In genomic region chr1:174892016-174892415, GRCh38 we compare ENCODE assay signal across 13 cellular contexts.
"Had no signal": no experiment of that assay in that cellular context is flagged by ENCODE, and none has a peak within 500 bp of the region (broad histone marks: within the 10 kb centered on the region; RNA-seq: fewer than 3 reads in every experiment).

No MANE protein-coding gene starts in this region.

- H3K4me1 ChIP-seq: testis, tibial nerve, vagina had no signal

- H3K4me3 ChIP-seq: testis, tibial nerve, upper lobe of right lung, vagina had no signal

- FAIRE-seq: endometrium, frontal cortex had no signal

- H3K36me3 ChIP-seq: neutrophil, upper lobe of right lung, vagina had no signal

- H3K9me3 ChIP-seq: neutrophil, testis, tibial nerve, upper lobe of right lung, vagina had no signal

- ATAC-seq: esophagus mucosa; naive thymus-derived CD8-positive, alpha-beta T cell; stimulated activated memory B cell treated with anti-CD40 and anti-IgM and Interleukin-4, amounts not matched to agents 10 μg/mL and 1 μg/mL and 100 μg/mL, for 72 hours; upper lobe of right lung had no signal

- DNase-seq: effector memory CD4-positive, alpha-beta T cell; islet precursor cell; naive thymus-derived CD8-positive, alpha-beta T cell; stimulated activated CD4-positive, alpha-beta T cell treated with anti-CD3 and anti-CD28 coated beads, Interleukin-4, amount 100 ng/mL, for 1 hour; testis; upper lobe of right lung had no signal

- H3K27me3 ChIP-seq: neutrophil, testis, tibial nerve, upper lobe of right lung, vagina had no signal

- H3K27ac ChIP-seq: neutrophil, testis, tibial nerve, upper lobe of right lung, vagina had no signal
